Comparison of ENCODE assay signal across 11 cellular contexts in genomic region chr9:69181908-69182353, GRCh38. TPM values are rescaled to one million over a fixed set of nuclear protein-coding genes. Genes with fewer than 3 reads are reported as not detected.
DNase-seq lines count a peak whose midpoint lies in the region; ATAC-seq and TF ChIP-seq lines count a peak whose summit lies in the region.
"Had no signal": no experiment of that assay in that cellular context is flagged by ENCODE, and none has a peak within 500 bp of the region (broad histone marks: within the 10 kb centered on the region; RNA-seq: fewer than 3 reads in every experiment).

No MANE protein-coding gene starts in this region.

- TF ChIP-seq CTCF in dorsolateral prefrontal cortex (IDR thresholded peaks at IDR 0.05 in 54 of 56, conservative IDR thresholded peaks at IDR 0.05 in 2 of 56; ENCODE audit: low read depth in 1 of 56, partially characterized antibody in 56 of 56) (peak in 2 of 56 donors; percentile 16 to 20), omental fat pad (IDR thresholded peaks at IDR 0.05) (no peak)

- no peak overlapping the region for H3K27ac ChIP-seq in CD4-positive, CD25-positive, alpha-beta regulatory T cell (ENCODE audit: insufficient read depth, low read length, poor library complexity, severe bottlenecking)
- H3K27ac ChIP-seq in dorsolateral prefrontal cortex (peak overlapping the region in 58 of 59 donors; percentile 16 to 99 (median 82)), muscle layer of colon (ENCODE audit: low read depth, low read length) (peak overlapping the region; percentile 13)
- H3K27ac ChIP-seq: C4-2B had no signal

- peaks cover 4% of the 10 kb centered on the region for H3K36me3 Mint-ChIP-seq in CD4-positive, CD25-positive, alpha-beta regulatory T cell
- peaks cover 0 to 2% (median 0%) of the 10 kb centered on the region in 3 donors for H3K36me3 Mint-ChIP-seq in naive thymus-derived CD8-positive, alpha-beta T cell

- no peaks in the 10 kb centered on the region for H3K9me3 Mint-ChIP-seq in CD4-positive, CD25-positive, alpha-beta regulatory T cell
- no peaks in the 10 kb centered on the region for H3K9me3 Mint-ChIP-seq in naive thymus-derived CD8-positive, alpha-beta T cell

- no peaks in the 10 kb centered on the region for H3K36me3 ChIP-seq in CD4-positive, CD25-positive, alpha-beta regulatory T cell (ENCODE audit: control insufficient read depth, insufficient read depth, low read length)
- no peaks in the 10 kb centered on the region for H3K36me3 ChIP-seq in muscle layer of colon (ENCODE audit: insufficient read depth, low read length)

- no peaks in the 10 kb centered on the region for H3K9me3 ChIP-seq in CD4-positive, CD25-positive, alpha-beta regulatory T cell (ENCODE audit: control insufficient read depth in 2 of 2, low read length in 2 of 2)
- H3K9me3 ChIP-seq in muscle layer of colon (ENCODE audit: low read length) = no peaks in the 10 kb centered on the region

- H3K27me3 ChIP-seq in CD4-positive, CD25-positive, alpha-beta regulatory T cell (ENCODE audit: control insufficient read depth, insufficient read depth, low read length) = no peaks in the 10 kb centered on the region
- H3K27me3 ChIP-seq in dorsolateral prefrontal cortex (no peaks in the 10 kb centered on the region), muscle layer of colon (ENCODE audit: control insufficient read depth in 1 of 2, insufficient read depth in 2 of 2, low read length in 2 of 2) (no peaks in the 10 kb centered on the region)

- H3K27me3 Mint-ChIP-seq in CD4-positive, CD25-positive, alpha-beta regulatory T cell = no peaks in the 10 kb centered on the region
- H3K27me3 Mint-ChIP-seq in naive thymus-derived CD8-positive, alpha-beta T cell = no peaks in the 10 kb centered on the region

- H3K4me3 Mint-ChIP-seq in CD4-positive, CD25-positive, alpha-beta regulatory T cell = peak overlapping the region in 1 of 4 donors; percentile 42
- no peak overlapping the region for H3K4me3 Mint-ChIP-seq in naive thymus-derived CD8-positive, alpha-beta T cell

- POLR2A ChIA-PET in naive thymus-derived CD8-positive, alpha-beta T cell (lab: Charles Lee) = no interaction called here

- H3K4me3 ChIP-seq in CD4-positive, CD25-positive, alpha-beta regulatory T cell (ENCODE audit: low read depth, low read length) = no peak overlapping the region
- peak overlapping the region in 5 of 59 donors; percentile 1 to 33 (median 15) for H3K4me3 ChIP-seq in dorsolateral prefrontal cortex
- H3K4me3 ChIP-seq in muscle layer of colon (ENCODE audit: low read depth in 1 of 2, low read length in 2 of 2) = no peak overlapping the region

- intact Hi-C loops in dorsolateral prefrontal cortex (cut with DNase I) = loop anchor here in 1 of 2 donors (2.0 kb wide), 1 partner anchor 59 kb away; no protein-coding TSS in a partner anchor

- H3K9ac ChIP-seq in muscle layer of colon (ENCODE audit: low read length) = no peak overlapping the region

- H3K27ac Mint-ChIP-seq in CD4-positive, CD25-positive, alpha-beta regulatory T cell = peak overlapping the region; percentile 47 to 83 (median 53)
- peak overlapping the region in 1 of 10 donors; percentile 25 for H3K27ac Mint-ChIP-seq in naive thymus-derived CD8-positive, alpha-beta T cell

- ATAC-seq in CD4-positive, CD25-positive, alpha-beta regulatory T cell (ENCODE audit: low read depth in 2 of 2) = no peak
- ATAC-seq in naive thymus-derived CD8-positive, alpha-beta T cell = no peak
- ATAC-seq in omental fat pad (ENCODE audit: low FRiP score) = no peak

- no peak for DNase-seq in CD4-positive, CD25-positive, alpha-beta regulatory T cell
- DNase-seq in OCI-M1 (lab: John Stamatoyannopoulos, UW) = peak; percentile 31
- DNase-seq in dorsolateral prefrontal cortex = peak in 7 of 10 donors; percentile 42 to 70 (median 55)
- no peak for DNase-seq in naive thymus-derived CD8-positive, alpha-beta T cell
- no peak for DNase-seq in GM03348 (ENCODE audit: low spot score)
- DNase-seq in activated effector memory CD4-positive, alpha-beta T cell treated with Interleukin-2 at 50 U/mL for 16 hours = no peak
- DNase-seq in omental fat pad (ENCODE audit: low spot score) = no peak
- DNase-seq: activated CD4-positive, alpha-beta T cell treated with anti-CD3 and anti-CD28 coated beads, Interleukin-2, amount 50 U/mL, for 48 hours; NCI-H748 treated with DMSO at 0.1 percent for 48 hours had no signal

- H3K4me1 ChIP-seq in CD4-positive, CD25-positive, alpha-beta regulatory T cell (ENCODE audit: control insufficient read depth, insufficient read depth, low read length, poor library complexity, severe bottlenecking) = peaks cover 39% of the 10 kb centered on the region
- peaks cover 20% of the 10 kb centered on the region for H3K4me1 ChIP-seq in muscle layer of colon (ENCODE audit: insufficient read depth, low read length)

- peaks cover 23 to 53% (median 40%) of the 10 kb centered on the region in 4 donors for H3K4me1 Mint-ChIP-seq in CD4-positive, CD25-positive, alpha-beta regulatory T cell
- peaks cover 0 to 22% (median 3%) of the 10 kb centered on the region in 4 donors for H3K4me1 Mint-ChIP-seq in naive thymus-derived CD8-positive, alpha-beta T cell

RNA-seq across cellular contexts. Expression of gene TJP2, which starts 7.9 kb away (rescaled TPM):
- 13.9 TPM for total RNA-seq in CD4-positive, CD25-positive, alpha-beta regulatory T cell
- polyA plus RNA-seq in CD4-positive, CD25-positive, alpha-beta regulatory T cell = 10 to 100 TPM in 2 of 4 donors, 1 to 10 TPM in 2; 5.3 to 11.3 (median 8.7) TPM
- total RNA-seq in dorsolateral prefrontal cortex (100 to 1,000 TPM in 22 of 120 experiments, 10 to 100 TPM in 98; 22.2 to 199 (median 67.6) TPM), omental fat pad (100 to 1,000 TPM; 114 to 221 (median 156) TPM)
- 1 to 10 TPM; 3.7 to 4.2 TPM for total RNA-seq in naive thymus-derived CD8-positive, alpha-beta T cell
- polyA plus RNA-seq in naive thymus-derived CD8-positive, alpha-beta T cell = under 1 TPM in 2 of 3 donors, not detected in 1; 0.14 to 0.77 TPM

Comparison
In these comparisons a context has a peak if more than half of its experiments do, and no peak if none do; other contexts are left out.
1. DNase-seq: peak in OCI-M1 (single experiment) and dorsolateral prefrontal cortex (7 of 10); none in CD4-positive, CD25-positive, alpha-beta regulatory T cell (0 of 3), naive thymus-derived CD8-positive, alpha-beta T cell (0 of 10), GM03348 (single experiment), activated effector memory CD4-positive, alpha-beta T cell treated with Interleukin-2 at 50 U/mL for 16 hours (single experiment) and omental fat pad (single experiment).